In the genomic region with DNA sequence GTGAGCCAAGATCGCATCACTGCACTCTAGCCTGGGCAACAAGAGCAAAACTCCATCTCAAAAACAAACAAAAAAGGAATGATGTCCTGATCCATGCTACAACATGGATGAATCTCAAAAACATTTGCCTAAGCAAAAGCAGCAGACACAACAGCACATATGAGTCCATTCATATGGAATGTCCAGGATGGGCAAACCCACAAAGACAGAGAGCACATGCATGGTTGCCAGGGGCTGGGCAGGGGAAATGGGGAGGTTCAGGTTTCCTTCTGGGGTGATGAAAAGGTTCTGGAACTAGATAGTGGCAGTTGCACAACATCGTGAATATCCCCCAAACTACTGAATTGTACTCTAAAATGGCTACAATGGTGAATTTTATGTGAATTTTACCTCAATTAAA, we compare ENCODE assay signal across 21 cellular contexts.
"Had no signal": no experiment of that assay in that cellular context is flagged by ENCODE, and none has a peak within 500 bp of the region (broad histone marks: within the 10 kb centered on the region; RNA-seq: fewer than 3 reads in every experiment).

No MANE protein-coding gene starts in this region.

- H3K4me1 ChIP-seq: body of pancreas, neural progenitor cell, prostate gland, vagina had no signal

- H3K36me3 ChIP-seq: left ventricle myocardium inferior, neural progenitor cell, prostate gland, thoracic aorta, vagina had no signal

- H2AFZ ChIP-seq: hepatocyte, neural progenitor cell had no signal

- H3K9me3 ChIP-seq: body of pancreas, prostate gland, thoracic aorta, vagina had no signal

- H3K27me3 ChIP-seq: body of pancreas, hepatocyte, neural progenitor cell, vagina had no signal

- DNase-seq: activated CD4-positive, alpha-beta T cell treated with anti-CD3 and anti-CD28 coated beads, Interleukin-2, amount 50 U/mL, for 4 hours; activated CD8-positive, alpha-beta memory T cell treated with anti-CD3 and anti-CD28 coated beads for 24 hours; activated CD8-positive, alpha-beta memory T cell treated with anti-CD3 and anti-CD28 coated beads, Interleukin-2, amount 50 U/mL, for 4 hours; activated naive CD4-positive, alpha-beta T cell; activated T-cell treated with anti-CD3 and anti-CD28 coated beads, Interleukin-2, amount 50 U/mL, for 24 hours; body of pancreas; caudate nucleus; effector memory CD4-positive, alpha-beta T cell; foreskin melanocyte; immature natural killer cell; left ventricle myocardium inferior; mammary epithelial cell; naive thymus-derived CD8-positive, alpha-beta T cell; stimulated activated CD4-positive, alpha-beta T cell treated with anti-CD3 and anti-CD28 coated beads, Interleukin-4, amount 100 ng/mL, for 24 hours; stimulated activated naive CD4-positive, alpha-beta T cell treated with Interleukin-2 at 50 U/mL for 16 hours; T-helper 9 cell had no signal

- H3K4me2 ChIP-seq: hepatocyte, neural progenitor cell had no signal

- H3K27ac ChIP-seq: body of pancreas, hepatocyte, left ventricle myocardium inferior, neural progenitor cell, prostate gland, thoracic aorta, vagina had no signal

- H3K79me2 ChIP-seq: hepatocyte had no signal

- H3K9ac ChIP-seq: neural progenitor cell had no signal

- H3K4me3 ChIP-seq: body of pancreas, hepatocyte, left ventricle myocardium inferior, neural progenitor cell, prostate gland, thoracic aorta, vagina had no signal
